ENCODE assay signal across 9 cellular contexts in genomic region chr5:3875144-3875543, GRCh38.
"Had no signal": no experiment of that assay in that cellular context is flagged by ENCODE, and none has a peak within 500 bp of the region (broad histone marks: within the 10 kb centered on the region; RNA-seq: fewer than 3 reads in every experiment).

No MANE protein-coding gene starts in this region.

- H3K36me3 Mint-ChIP-seq: IgD-negative memory B cell had no signal

- H3K4me1 Mint-ChIP-seq: IgD-negative memory B cell had no signal

- H3K4me3 ChIP-seq: K562 had no signal

- H3K27me3 Mint-ChIP-seq: IgD-negative memory B cell had no signal

- H3K9ac ChIP-seq: KMS-11 had no signal

- FAIRE-seq: HepG2, HTR-8/SVneo had no signal

- H3K27ac ChIP-seq: HL-60, KMS-11 had no signal

- DNase-seq: IMR-90, KBM-7, KG1 had no signal

- ATAC-seq: HepG2, K562 had no signal

- H3K27ac Mint-ChIP-seq: IgD-negative memory B cell had no signal

- H3K4me2 ChIP-seq: KMS-11 had no signal
